ENCODE assay signal across 25 cellular contexts in genomic region chr19:57210381-57210780, GRCh38. TPM values are rescaled to one million over a fixed set of nuclear protein-coding genes. Genes with fewer than 3 reads are reported as not detected.
DNase-seq lines count a peak whose midpoint lies in the region; ATAC-seq, FAIRE-seq and TF ChIP-seq lines count a peak whose summit lies in the region.
"Had no signal": no experiment of that assay in that cellular context is flagged by ENCODE, and none has a peak within 500 bp of the region (broad histone marks: within the 10 kb centered on the region; RNA-seq: fewer than 3 reads in every experiment).

No MANE protein-coding gene starts in this region.

- TF ChIP-seq POLR2A in suprapubic skin (IDR thresholded peaks at IDR 0.05) (no peak), erythroblast (IDR thresholded peaks at IDR 0.05; ENCODE audit: low read length) (no peak)

- intact Hi-C loops in dorsolateral prefrontal cortex (cut with DNase I), result no loop called here

- ATAC-seq in GM18861 (IDR thresholded peaks at IDR 0.05; ENCODE audit: unreplicated experiment), result no peak

- DNase-seq in ELR (ENCODE audit: low read depth) (peak; percentile 32), bronchial epithelial cell (ENCODE audit: low read depth) (no peak), dorsolateral prefrontal cortex (peak in 1 of 10 donors; percentile 75), middle frontal gyrus (ENCODE audit: extremely low spot score, low spot score) (peak; percentile 14), SKM-1 (lab: John Stamatoyannopoulos, UW; ENCODE audit: unreplicated experiment) (no peak), suprapubic skin (ENCODE audit: low spot score in 2 of 2) (no peak), erythroblast (lab: John Stamatoyannopoulos, UW) (no peak)
- DNase-seq: CD4-positive, CD25-positive, alpha-beta regulatory T cell; DMS153; DND-41; GOT3; HFFc6; KG1; NCI-H1048; NCI-H1417 treated with DMSO at 0.1 percent for 48 hours; NCI-H187 treated with DMSO at 0.1 percent for 48 hours; NCI-H2107; NCI-H524; NCI-H774; SK-N-SH had no signal

- no peaks in the 10 kb centered on the region for H3K4me1 ChIP-seq in suprapubic skin
- H3K4me1 ChIP-seq: BLaER1, HAP-1 had no signal

- H3K27me3 ChIP-seq in bronchial epithelial cell (ENCODE audit: control insufficient read depth, insufficient read depth, low read length), result no peaks in the 10 kb centered on the region
- H3K27me3 ChIP-seq in dorsolateral prefrontal cortex, result no peaks in the 10 kb centered on the region
- no peaks in the 10 kb centered on the region for H3K27me3 ChIP-seq in suprapubic skin
- H3K27me3 ChIP-seq: BLaER1 had no signal

- 93% methylated on average over 4 of the region's 4 CpGs for WGBS in suprapubic skin

- TF ChIP-seq EP300 in suprapubic skin (IDR thresholded peaks at IDR 0.05), result no peak

- H3K27ac ChIP-seq in dorsolateral prefrontal cortex (peak overlapping the region in 48 of 59 donors; percentile 5 to 79 (median 55)), suprapubic skin (no peak overlapping the region)
- H3K27ac ChIP-seq: BLaER1 had no signal

- no peak overlapping the region for H3K4me3 ChIP-seq in bronchial epithelial cell (ENCODE audit: low read depth, low read length)
- no peak overlapping the region for H3K4me3 ChIP-seq in dorsolateral prefrontal cortex
- H3K4me3 ChIP-seq in suprapubic skin, result no peak overlapping the region
- H3K4me3 ChIP-seq: BLaER1, HAP-1 had no signal

- TF ChIP-seq CTCF in bronchial epithelial cell (IDR thresholded peaks at IDR 0.05; ENCODE audit: insufficient read depth, low read length, severe bottlenecking) (no peak), dorsolateral prefrontal cortex (IDR thresholded peaks at IDR 0.05 in 54 of 56, conservative IDR thresholded peaks at IDR 0.05 in 2 of 56; ENCODE audit: low read depth in 1 of 56, partially characterized antibody in 56 of 56) (no peak), suprapubic skin (IDR thresholded peaks at IDR 0.05) (no peak)

- peaks cover 29% of the 10 kb centered on the region for H3K36me3 ChIP-seq in bronchial epithelial cell (ENCODE audit: control insufficient read depth, insufficient read depth, low read length)
- peaks cover 81% of the 10 kb centered on the region for H3K36me3 ChIP-seq in suprapubic skin
- H3K36me3 ChIP-seq: HAP-1 had no signal

- peaks cover 18% of the 10 kb centered on the region for H3K9me3 ChIP-seq in suprapubic skin
- H3K9me3 ChIP-seq: BLaER1, HAP-1, SK-N-SH had no signal

- peak; percentile 60 for FAIRE-seq in bronchial epithelial cell (lab: Jason Lieb, UNC)
- FAIRE-seq: RCC 7860 had no signal

RNA-seq across cellular contexts. Expression of gene ZNF264, which starts 19.1 kb away (rescaled TPM):
- total RNA-seq in bronchial epithelial cell (43.1 and 46.1 TPM in 2 replicates), dorsolateral prefrontal cortex (10 to 100 TPM; 28.2 to 58.6 (median 43.9) TPM), suprapubic skin (10 to 100 TPM; 35.4 to 50.2 (median 38.9) TPM)

RNA-seq across cellular contexts. Expression of gene AURKC, which starts 20.4 kb away (rescaled TPM):
- total RNA-seq in bronchial epithelial cell (1.3 and 1.6 TPM in 2 replicates), dorsolateral prefrontal cortex (1 to 10 TPM in 115 of 120 experiments, under 1 TPM in 5; 0.42 to 6.5 (median 2.6) TPM), suprapubic skin (1 to 10 TPM in 3 of 4 donors, not detected in 1; 1.1 to 3.1 (median 2.3) TPM)

RNA-seq across cellular contexts. Expression of gene ZNF805, which starts 30.1 kb away (rescaled TPM):
- total RNA-seq in bronchial epithelial cell (21.9 and 27.9 TPM in 2 replicates), dorsolateral prefrontal cortex (10 to 100 TPM; 13.8 to 22.6 (median 17.4) TPM), suprapubic skin (10 to 100 TPM; 18.0 to 24.6 (median 18.9) TPM)

RNA-seq across cellular contexts. Expression of gene DUXA, which starts 43.1 kb away (rescaled TPM):
- total RNA-seq in bronchial epithelial cell, result not detected in 2 replicates
- total RNA-seq in dorsolateral prefrontal cortex, result under 1 TPM in 1 of 120 experiments, not detected in 119; 0.69 TPM
- total RNA-seq in suprapubic skin, result not detected
- total RNA-seq: A172; CD4-positive, CD25-positive, alpha-beta regulatory T cell; HFFc6 had no signal

Comparison
In these comparisons a context has a peak if more than half of its experiments do, and no peak if none do; other contexts are left out.
1. DNase-seq: peak in ELR (single experiment) and middle frontal gyrus (single experiment); none in bronchial epithelial cell (single experiment), SKM-1 (single experiment), suprapubic skin (0 of 2) and erythroblast (0 of 2).